Comparison of ENCODE assay signal across 28 cellular contexts in the genomic region with DNA sequence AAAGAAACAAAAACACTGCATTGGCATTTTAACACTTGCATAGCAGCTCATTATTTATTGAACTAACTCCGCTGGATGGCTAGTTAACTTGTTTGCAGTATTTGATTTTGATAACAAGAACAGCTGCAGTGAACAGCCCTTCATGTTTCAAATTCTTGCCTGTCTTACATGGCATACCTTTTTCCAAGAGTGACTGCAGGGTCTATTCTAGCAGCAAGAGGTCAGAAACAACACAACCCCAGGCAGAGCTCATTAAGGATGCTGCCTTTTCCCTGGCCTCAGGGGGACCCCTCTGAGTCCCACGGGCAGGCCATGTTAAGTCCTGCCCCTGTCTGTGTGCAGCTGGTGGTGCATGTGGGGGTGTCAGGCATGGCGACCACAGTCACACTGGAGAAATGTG. TPM values are rescaled to one million over a fixed set of nuclear protein-coding genes. Genes with fewer than 3 reads are reported as not detected.
"Had no signal": no experiment of that assay in that cellular context is flagged by ENCODE, and none has a peak within 500 bp of the region (broad histone marks: within the 10 kb centered on the region; RNA-seq: fewer than 3 reads in every experiment).

No MANE protein-coding gene starts in this region.

- DNase-seq: activated B cell treated with CpG ODN at 0.5 μM for 24 hours; activated CD4-positive, alpha-beta T cell treated with anti-CD3 and anti-CD28 coated beads, Interleukin-2, amount 50 U/mL, for 1 hour; activated CD8-positive, alpha-beta T cell treated with anti-CD3 and anti-CD28 coated beads for 36 hours; activated naive CD8-positive, alpha-beta T cell treated with anti-CD3 and anti-CD28 coated beads, Interleukin-2, amount 50 U/mL, for 24 hours; activated T-cell treated with anti-CD3 and anti-CD28 coated beads, Interleukin-2, amount 50 U/mL, for 4 hours; dermis blood vessel endothelial cell; effector CD8-positive, alpha-beta T cell; esophagus squamous epithelium; foreskin melanocyte; left ventricle myocardium superior; naive thymus-derived CD4-positive, alpha-beta T cell; nucleus accumbens; psoas muscle; stimulated activated CD4-positive, alpha-beta T cell treated with anti-CD3 and anti-CD28 coated beads, Interleukin-2, amount 100 ng/mL, for 48 hours; stimulated activated naive CD4-positive, alpha-beta T cell treated with Interleukin-2 at 50 U/mL for 16 hours; T-helper 17 cell; T1000; transverse colon had no signal

- H3K27ac Mint-ChIP-seq: activated B cell treated with CpG ODN at 0.5 μM for 24 hours; activated CD8-positive, alpha-beta T cell treated with anti-CD3 and anti-CD28 coated beads for 36 hours; activated naive CD4-positive, alpha-beta T cell treated with anti-CD3 and anti-CD28 coated beads, Interleukin-2, amount 50 U/mL, for 24 hours; activated naive CD8-positive, alpha-beta T cell treated with anti-CD3 and anti-CD28 coated beads, Interleukin-2, amount 50 U/mL, for 24 hours; activated T-helper 17 cell treated with anti-CD3 and anti-CD28 coated beads, Interleukin-2, amount 50 U/mL, for 72 hours; mesothelial cell of epicardium; naive thymus-derived CD4-positive, alpha-beta T cell; T-helper 17 cell had no signal

- H3K9me3 Mint-ChIP-seq: activated B cell treated with CpG ODN at 0.5 μM for 24 hours; activated CD8-positive, alpha-beta T cell treated with anti-CD3 and anti-CD28 coated beads for 36 hours; activated naive CD4-positive, alpha-beta T cell treated with anti-CD3 and anti-CD28 coated beads, Interleukin-2, amount 50 U/mL, for 24 hours; activated naive CD8-positive, alpha-beta T cell treated with anti-CD3 and anti-CD28 coated beads, Interleukin-2, amount 50 U/mL, for 24 hours; activated T-cell treated with anti-CD3 and anti-CD28 coated beads, Interleukin-2, amount 50 U/mL, for 4 hours; activated T-helper 17 cell treated with anti-CD3 and anti-CD28 coated beads, Interleukin-2, amount 50 U/mL, for 72 hours; naive thymus-derived CD4-positive, alpha-beta T cell had no signal

- ATAC-seq: activated CD8-positive, alpha-beta T cell treated with anti-CD3 and anti-CD28 coated beads for 36 hours; activated naive CD8-positive, alpha-beta T cell treated with anti-CD3 and anti-CD28 coated beads, Interleukin-2, amount 50 U/mL, for 24 hours; activated T-cell treated with anti-CD3 and anti-CD28 coated beads, Interleukin-2, amount 50 U/mL, for 4 hours; activated T-helper 17 cell treated with anti-CD3 and anti-CD28 coated beads, Interleukin-2, amount 50 U/mL, for 72 hours; naive thymus-derived CD4-positive, alpha-beta T cell; psoas muscle; T-helper 17 cell had no signal

- H3K9me3 ChIP-seq: esophagus squamous epithelium, psoas muscle, transverse colon had no signal

- H3K4me3 Mint-ChIP-seq: activated B cell treated with CpG ODN at 0.5 μM for 24 hours; activated CD8-positive, alpha-beta T cell treated with anti-CD3 and anti-CD28 coated beads for 36 hours; activated naive CD4-positive, alpha-beta T cell treated with anti-CD3 and anti-CD28 coated beads, Interleukin-2, amount 50 U/mL, for 24 hours; activated naive CD8-positive, alpha-beta T cell treated with anti-CD3 and anti-CD28 coated beads, Interleukin-2, amount 50 U/mL, for 24 hours; activated T-cell treated with anti-CD3 and anti-CD28 coated beads, Interleukin-2, amount 50 U/mL, for 4 hours; activated T-helper 17 cell treated with anti-CD3 and anti-CD28 coated beads, Interleukin-2, amount 50 U/mL, for 72 hours; mesothelial cell of epicardium; naive thymus-derived CD4-positive, alpha-beta T cell; T-helper 17 cell had no signal

- H2AFZ ChIP-seq: parathyroid adenoma had no signal

- H3K4me3 ChIP-seq: esophagus squamous epithelium, psoas muscle, transverse colon had no signal

- H3K79me2 ChIP-seq: parathyroid adenoma had no signal

- H3K27me3 Mint-ChIP-seq: activated B cell treated with CpG ODN at 0.5 μM for 24 hours; activated CD8-positive, alpha-beta T cell treated with anti-CD3 and anti-CD28 coated beads for 36 hours; activated naive CD4-positive, alpha-beta T cell treated with anti-CD3 and anti-CD28 coated beads, Interleukin-2, amount 50 U/mL, for 24 hours; activated naive CD8-positive, alpha-beta T cell treated with anti-CD3 and anti-CD28 coated beads, Interleukin-2, amount 50 U/mL, for 24 hours; activated T-helper 17 cell treated with anti-CD3 and anti-CD28 coated beads, Interleukin-2, amount 50 U/mL, for 72 hours; naive thymus-derived CD4-positive, alpha-beta T cell; T-helper 17 cell had no signal

- H3K4me1 Mint-ChIP-seq: activated B cell treated with CpG ODN at 0.5 μM for 24 hours; activated naive CD4-positive, alpha-beta T cell treated with anti-CD3 and anti-CD28 coated beads, Interleukin-2, amount 50 U/mL, for 24 hours; activated naive CD8-positive, alpha-beta T cell treated with anti-CD3 and anti-CD28 coated beads, Interleukin-2, amount 50 U/mL, for 24 hours; naive thymus-derived CD4-positive, alpha-beta T cell; T-helper 17 cell had no signal

- H3K27me3 ChIP-seq: esophagus squamous epithelium, transverse colon had no signal

- H3K9ac ChIP-seq: parathyroid adenoma had no signal

- FAIRE-seq: colon, endometrium had no signal

- H3K4me1 ChIP-seq: esophagus squamous epithelium, parathyroid adenoma, transverse colon had no signal

- H3K27ac ChIP-seq: epithelial cell of prostate, esophagus squamous epithelium, parathyroid adenoma, psoas muscle, transverse colon had no signal

RNA-seq across cellular contexts. Expression of a gene that starts 28.9 kb away (rescaled TPM):
- total RNA-seq: activated B cell treated with CpG ODN at 0.5 μM for 24 hours; activated CD8-positive, alpha-beta T cell treated with anti-CD3 and anti-CD28 coated beads for 36 hours had no signal
- polyA plus RNA-seq: naive thymus-derived CD4-positive, alpha-beta T cell; neural cell had no signal

RNA-seq across cellular contexts. Expression of a gene that starts 40.4 kb away (rescaled TPM):
- total RNA-seq: activated CD8-positive, alpha-beta T cell treated with anti-CD3 and anti-CD28 coated beads for 36 hours; activated T-cell treated with anti-CD3 and anti-CD28 coated beads, Interleukin-2, amount 50 U/mL, for 4 hours; activated T-helper 17 cell treated with anti-CD3 and anti-CD28 coated beads, Interleukin-2, amount 50 U/mL, for 72 hours; dermis blood vessel endothelial cell; glomerular endothelial cell; mammary epithelial cell; mesothelial cell of epicardium had no signal
- polyA plus RNA-seq: mammary epithelial cell, neural cell had no signal
